ENCODE assay signal across 7 cellular contexts in genomic region chr17:19219384-19219783, GRCh38. TPM values are rescaled to one million over a fixed set of nuclear protein-coding genes. Genes with fewer than 3 reads are reported as not detected.
A peak's percentile ranks its signal among the peaks of the same experiment; 100 is the strongest.
DNase-seq lines count a peak whose midpoint lies in the region; ATAC-seq and TF ChIP-seq lines count a peak whose summit lies in the region.
"Not testable (repeated sequence)": the region's sequence is repeated elsewhere in the genome, so short reads cannot be mapped to it uniquely, and the experiment has no call there.

No MANE protein-coding gene starts in this region.

- not testable (repeated sequence) for TF ChIP-seq CTCF in IMR-90 (conservative IDR thresholded peaks at IDR 0.05; ENCODE audit: low read depth, low read length); RWPE2 (IDR thresholded peaks at IDR 0.05; ENCODE audit: poor library complexity, severe bottlenecking); gastroesophageal sphincter (IDR thresholded peaks at IDR 0.05); heart right ventricle (IDR thresholded peaks at IDR 0.05); omental fat pad (IDR thresholded peaks at IDR 0.05); thoracic aorta (IDR thresholded peaks at IDR 0.05)

- not testable (repeated sequence) for H3K18ac ChIP-seq in IMR-90 (ENCODE audit: low read depth, low read length)

- H4K20me1 ChIP-seq in IMR-90 (ENCODE audit: insufficient read depth, low read length) = not testable (repeated sequence)

- H3K9me3 ChIP-seq in IMR-90 (ENCODE audit: control insufficient read depth, insufficient read depth, low read length); RWPE2 (ENCODE audit: severe bottlenecking); gastroesophageal sphincter; heart right ventricle; thoracic aorta: not testable (repeated sequence)

- not testable (repeated sequence) for TF ChIP-seq POLR2A in IMR-90 (IDR thresholded peaks at IDR 0.05; ENCODE audit: low read depth, low read length); gastroesophageal sphincter (IDR thresholded peaks at IDR 0.05)

- not testable (repeated sequence) for H2BK5ac ChIP-seq in IMR-90 (ENCODE audit: low read depth, low read length, poor library complexity, severe bottlenecking)

- not testable (repeated sequence) for H3K27ac ChIP-seq in IMR-90 (ENCODE audit: insufficient read depth, low read length); RWPE2 (ENCODE audit: poor library complexity, severe bottlenecking); gastroesophageal sphincter; heart right ventricle; thoracic aorta

- H3K9me1 ChIP-seq in IMR-90 (ENCODE audit: insufficient read depth, low read length) = not testable (repeated sequence)

- ATAC-seq in IMR-90 (ENCODE audit: low read depth) = peak; percentile 68
- ATAC-seq in RWPE2 (ENCODE audit: low read depth) = peak; percentile 67
- ATAC-seq in gastroesophageal sphincter = peak; percentile 78
- ATAC-seq in heart right ventricle = peak in 7 of 8 donors; percentile 4 to 80 (median 50)
- ATAC-seq in left colon = peak; percentile 57
- ATAC-seq in omental fat pad (ENCODE audit: low FRiP score) = peak; percentile 78
- peak; percentile 60 for ATAC-seq in thoracic aorta (ENCODE audit: insufficient number of reproducible peaks, low FRiP score, low read depth)

- dilution Hi-C loops in IMR-90 (cut with HindIII; ENCODE audit: low sequenced_read_pairs, unreplicated experiment) = not testable (repeated sequence)

- not testable (repeated sequence) for H3K27me3 ChIP-seq in IMR-90 (ENCODE audit: control insufficient read depth, insufficient read depth, low read length); RWPE2 (ENCODE audit: insufficient read depth, poor library complexity, severe bottlenecking); gastroesophageal sphincter; heart right ventricle; thoracic aorta (replicated peaks; ENCODE audit: insufficient read depth)

- not testable (repeated sequence) for H3K36me3 ChIP-seq in IMR-90 (ENCODE audit: control insufficient read depth, insufficient read depth, low read length); RWPE2 (ENCODE audit: low read depth); gastroesophageal sphincter; heart right ventricle; thoracic aorta

- H3K4me3 ChIP-seq in IMR-90 (ENCODE audit: insufficient read depth, low read depth, low read length); RWPE2 (ENCODE audit: severe bottlenecking); gastroesophageal sphincter; heart right ventricle; thoracic aorta: not testable (repeated sequence)

- H2AFZ ChIP-seq in IMR-90 (replicated peaks; ENCODE audit: low read length, poor library complexity) = not testable (repeated sequence)

- not testable (repeated sequence) for TF ChIP-seq RAD21 in IMR-90 (IDR thresholded peaks at IDR 0.05; ENCODE audit: low read length)

- in situ Hi-C loops in IMR-90 (cut with MboI; ENCODE audit: low sequenced_read_pairs) = not testable (repeated sequence)

- H2BK120ac ChIP-seq in IMR-90 (ENCODE audit: low read depth, low read length) = not testable (repeated sequence)

- not testable (repeated sequence) for H3K4me1 ChIP-seq in IMR-90 (ENCODE audit: control insufficient read depth, insufficient read depth, low read length); RWPE2 (ENCODE audit: insufficient read depth, poor library complexity, severe bottlenecking); gastroesophageal sphincter; heart right ventricle; thoracic aorta (ENCODE audit: control insufficient read depth in 1 of 2, low read depth in 2 of 2)

- H4K91ac ChIP-seq in IMR-90 (ENCODE audit: insufficient read depth, low read depth, low read length) = not testable (repeated sequence)

- not testable (repeated sequence) for H3K9ac ChIP-seq in IMR-90 (ENCODE audit: low read depth, low read length)

- H3K14ac ChIP-seq in IMR-90 (replicated peaks; ENCODE audit: low read depth, low read length) = not testable (repeated sequence)

- H3K23ac ChIP-seq in IMR-90 (ENCODE audit: low read depth, low read length) = not testable (repeated sequence)

- not testable (repeated sequence) for BruUV-seq in IMR-90 (replicated peaks; lab: Mats Ljungman, UMichigan)

- H4K5ac ChIP-seq in IMR-90 (ENCODE audit: low read depth, low read length) = not testable (repeated sequence)

- DNase-seq in IMR-90; RWPE2 (ENCODE audit: low spot score); heart right ventricle; left colon; omental fat pad (ENCODE audit: low spot score); thoracic aorta (ENCODE audit: low spot score): not testable (repeated sequence)

- POLR2A ChIA-PET in IMR-90 (lab: Charles Lee; ENCODE audit: unreplicated experiment) = not testable (repeated sequence)

- not testable (repeated sequence) for H2BK15ac ChIP-seq in IMR-90 (ENCODE audit: low read depth, low read length)

- CTCF ChIA-PET in IMR-90 (lab: Yijun Ruan, JAX) = not testable (repeated sequence)

- H3K56ac ChIP-seq in IMR-90 (ENCODE audit: extremely low read depth, insufficient read depth, low read length) = not testable (repeated sequence)

- not testable (repeated sequence) for H3K4me2 ChIP-seq in IMR-90 (ENCODE audit: low read depth, low read length)

- H3K79me1 ChIP-seq in IMR-90 (ENCODE audit: low read depth in 1 of 2, low read length in 2 of 2) = not testable (repeated sequence)

- intact Hi-C loops in IMR-90 (cut with micrococcal nuclease); heart right ventricle (cut with DNase I); left colon (cut with DNase I, micrococcal nuclease): not testable (repeated sequence)

- not testable (repeated sequence) for H4K8ac ChIP-seq in IMR-90 (ENCODE audit: low read depth in 2 of 2, low read length in 2 of 2)

- H2AK9ac ChIP-seq in IMR-90 (replicated peaks; ENCODE audit: low read depth, low read length, poor library complexity) = not testable (repeated sequence)

- TF ChIP-seq EP300 in gastroesophageal sphincter (IDR thresholded peaks at IDR 0.05) = not testable (repeated sequence)

- not testable (repeated sequence) for H3K4ac ChIP-seq in IMR-90 (ENCODE audit: low read depth, low read length)

- not testable (repeated sequence) for H2BK20ac ChIP-seq in IMR-90 (ENCODE audit: low read depth, low read length)

- H2AK5ac ChIP-seq in IMR-90 (ENCODE audit: low read depth, low read length) = not testable (repeated sequence)

- no CpG with 5 or more reads among the region's 11 CpGs for WGBS in IMR-90 (ENCODE audit: extremely low coverage in 2 of 2, insufficient read length in 1 of 2), 2 experiments
- no CpG with 5 or more reads among the region's 11 CpGs for WGBS in gastroesophageal sphincter (ENCODE audit: low coverage in 1 of 2), 2 donors
- WGBS in heart right ventricle, 2 donors = no CpG with 5 or more reads among the region's 11 CpGs

RNA-seq across cellular contexts. Expression of gene EPN2, which starts 17.8 kb away (rescaled TPM):
- total RNA-seq in IMR-90 (2012; rRNA removed) (14.9 and 19.4 TPM in 2 replicates), gastroesophageal sphincter (100 to 1,000 TPM in 1 of 4 donors, 10 to 100 TPM in 3; 30.7 to 156 (median 45.1) TPM), heart right ventricle (10 to 100 TPM; 42.7 to 83.1 (median 58.8) TPM), left colon (10 to 100 TPM; 41.0 to 45.9 TPM), omental fat pad (10 to 100 TPM; 26.0 to 45.9 (median 34.6) TPM), thoracic aorta (10 to 100 TPM; 28.7 to 47.9 TPM)
- polyA plus RNA-seq in IMR-90 (2012; rRNA removed) (25.3 and 28.0 TPM in 2 replicates), heart right ventricle (10 to 100 TPM; 20.0 to 27.9 TPM)
- polyA plus RNA-seq in IMR-90 (2012; cell fraction: cytosol; rRNA removed) = 23.7 and 47.8 TPM in 2 replicates
- polyA plus RNA-seq in IMR-90 (2012; cell fraction: nucleus; rRNA removed; ENCODE audit: low replicate concordance) = 84.7 and 99.7 TPM in 2 replicates
